8 cellular contexts compared by ENCODE assay signal in genomic region chr1:1729116-1729816, GRCh38. TPM values are rescaled to one million over a fixed set of nuclear protein-coding genes. Genes with fewer than 3 reads are reported as not detected.
DNase-seq lines count a peak whose midpoint lies in the region; ATAC-seq and TF ChIP-seq lines count a peak whose summit lies in the region.
"Not testable (repeated sequence)": the region's sequence is repeated elsewhere in the genome, so short reads cannot be mapped to it uniquely, and the experiment has no call there.

No MANE protein-coding gene starts in this region.

- H3K36me3 ChIP-seq in ACC112 (ENCODE audit: insufficient read depth, low read length); fibroblast of lung (ENCODE audit: control insufficient read depth, insufficient read depth, low read length): not testable (repeated sequence)
- peaks cover 0 to 31% (median 3%) of the 10 kb centered on the region in 3 experiments for H3K36me3 ChIP-seq in naive thymus-derived CD4-positive, alpha-beta T cell (ENCODE audit: control insufficient read depth in 2 of 3, insufficient read depth in 3 of 3, low read length in 3 of 3)

- H3K79me2 ChIP-seq in ACC112 (ENCODE audit: control insufficient read depth, insufficient read depth, low read length, unreplicated experiment); fibroblast of lung (ENCODE audit: control insufficient read depth, insufficient read depth, low read length): not testable (repeated sequence)

- H3K27ac ChIP-seq in ACC112 (ENCODE audit: low read depth, low read length) (peak overlapping the region; percentile 95), fibroblast of lung (ENCODE audit: insufficient read depth, low read length) (peak overlapping the region; percentile 72)
- H3K27ac ChIP-seq in naive thymus-derived CD4-positive, alpha-beta T cell (ENCODE audit: low read depth, low read length) = peak overlapping the region; percentile 48

- peaks cover 23% of the 10 kb centered on the region for H3K36me3 Mint-ChIP-seq in T-helper 1 cell treated with Interleukin-12 subunit alpha and Interleukin-12 subunit beta and Interleukin-4 antibody, amounts not matched to agents 30 μg/mL and 1 μg/mL, for 36 hours (ENCODE audit: low read depth)
- H3K36me3 Mint-ChIP-seq in activated naive CD8-positive, alpha-beta T cell treated with anti-CD3 and anti-CD28 coated beads, Interleukin-2, amount 10 ng/mL, durations not matched to agents 7 days and 5 days = not testable (repeated sequence)
- H3K36me3 Mint-ChIP-seq in naive thymus-derived CD4-positive, alpha-beta T cell = peaks cover 0 to 17% (median 7%) of the 10 kb centered on the region in 5 donors
- H3K36me3 Mint-ChIP-seq in stimulated activated effector memory CD8-positive, alpha-beta T cell treated with anti-CD3 and anti-CD28 coated beads, Interleukin-12 subunit alpha, Interleukin-12 subunit beta, amount 100 ng/mL, for 72 hours = peaks cover 38% of the 10 kb centered on the region

- not testable (repeated sequence) for H2AFZ ChIP-seq in ACC112 (ENCODE audit: low read length, unreplicated experiment); fibroblast of lung (ENCODE audit: low read length)

- not testable (repeated sequence) for H3K9ac ChIP-seq in fibroblast of lung (ENCODE audit: insufficient read depth, low read length)

- not testable (repeated sequence) for TF ChIP-seq CTCF in HFF-Myc (IDR thresholded peaks at IDR 0.05; ENCODE audit: low read depth, low read length, missing control alignments); fibroblast of lung (conservative IDR thresholded peaks at IDR 0.05 in 1 of 2, IDR thresholded peaks at IDR 0.05 in 1 of 2; ENCODE audit: low read depth in 1 of 2, low read length in 2 of 2)

- H3K27me3 ChIP-seq in ACC112 (ENCODE audit: insufficient read depth, low read length); fibroblast of lung (ENCODE audit: control insufficient read depth, insufficient read depth, low read length); naive thymus-derived CD4-positive, alpha-beta T cell (ENCODE audit: control insufficient read depth in 2 of 2, insufficient read depth in 2 of 2, low read length in 2 of 2): not testable (repeated sequence)

- intact Hi-C loops in naive thymus-derived CD4-positive, alpha-beta T cell (cut with micrococcal nuclease) = not testable (repeated sequence)

- CTCF ChIA-PET in naive thymus-derived CD4-positive, alpha-beta T cell (lab: Charles Lee) = not testable (repeated sequence)

- not testable (repeated sequence) for H3K4me3 ChIP-seq in ACC112 (ENCODE audit: low read depth, low read length); fibroblast of lung (replicated peaks in 1 of 4; ENCODE audit: control extremely low read depth in 1 of 4, insufficient read depth in 1 of 4, low read depth in 3 of 4, low read length in 4 of 4); naive thymus-derived CD4-positive, alpha-beta T cell (ENCODE audit: low read length)
- 0 out of 2 replicates have a peak overlapping the region, but pooled peaks have one; percentile 0 for H3K4me3 ChIP-seq in HFF-Myc (replicated peaks; ENCODE audit: low read depth, low read length)

- POLR2A ChIA-PET in activated naive CD8-positive, alpha-beta T cell treated with anti-CD3 and anti-CD28 coated beads, Interleukin-2, amount 10 ng/mL, durations not matched to agents 7 days and 5 days (lab: Charles Lee); naive thymus-derived CD4-positive, alpha-beta T cell (lab: Charles Lee): not testable (repeated sequence)

- not testable (repeated sequence) for H4K20me1 ChIP-seq in fibroblast of lung (ENCODE audit: control insufficient read depth, extremely low read depth, insufficient read depth, low read length)

- H3K27ac Mint-ChIP-seq in T-helper 1 cell treated with Interleukin-12 subunit alpha and Interleukin-12 subunit beta and Interleukin-4 antibody, amounts not matched to agents 30 μg/mL and 1 μg/mL, for 36 hours = peak overlapping the region; percentile 99
- H3K27ac Mint-ChIP-seq in activated naive CD8-positive, alpha-beta T cell treated with anti-CD3 and anti-CD28 coated beads, Interleukin-2, amount 10 ng/mL, durations not matched to agents 7 days and 5 days = peak overlapping the region; percentile 79
- H3K27ac Mint-ChIP-seq in naive thymus-derived CD4-positive, alpha-beta T cell = peak overlapping the region in 8 of 9 donors; percentile 56 to 99 (median 80)
- H3K27ac Mint-ChIP-seq in stimulated activated effector memory CD8-positive, alpha-beta T cell treated with anti-CD3 and anti-CD28 coated beads, Interleukin-12 subunit alpha, Interleukin-12 subunit beta, amount 100 ng/mL, for 72 hours = peak overlapping the region; percentile 90

- not testable (repeated sequence) for H3K9me3 Mint-ChIP-seq in T-helper 1 cell treated with Interleukin-12 subunit alpha and Interleukin-12 subunit beta and Interleukin-4 antibody, amounts not matched to agents 30 μg/mL and 1 μg/mL, for 36 hours; activated naive CD8-positive, alpha-beta T cell treated with anti-CD3 and anti-CD28 coated beads, Interleukin-2, amount 10 ng/mL, durations not matched to agents 7 days and 5 days; naive thymus-derived CD4-positive, alpha-beta T cell; stimulated activated effector memory CD8-positive, alpha-beta T cell treated with anti-CD3 and anti-CD28 coated beads, Interleukin-12 subunit alpha, Interleukin-12 subunit beta, amount 100 ng/mL, for 72 hours

- not testable (repeated sequence) for H3K4me2 ChIP-seq in fibroblast of lung (ENCODE audit: extremely low read depth, insufficient read depth, low read length)

- not testable (repeated sequence) for ATAC-seq in activated naive CD8-positive, alpha-beta T cell treated with anti-CD3 and anti-CD28 coated beads, Interleukin-2, amount 10 ng/mL, durations not matched to agents 7 days and 5 days (ENCODE audit: low read depth); naive thymus-derived CD4-positive, alpha-beta T cell; stimulated activated effector memory CD8-positive, alpha-beta T cell treated with anti-CD3 and anti-CD28 coated beads, Interleukin-12 subunit alpha, Interleukin-12 subunit beta, amount 100 ng/mL, for 72 hours

- H3K27me3 Mint-ChIP-seq in T-helper 1 cell treated with Interleukin-12 subunit alpha and Interleukin-12 subunit beta and Interleukin-4 antibody, amounts not matched to agents 30 μg/mL and 1 μg/mL, for 36 hours (ENCODE audit: low read depth); activated naive CD8-positive, alpha-beta T cell treated with anti-CD3 and anti-CD28 coated beads, Interleukin-2, amount 10 ng/mL, durations not matched to agents 7 days and 5 days; naive thymus-derived CD4-positive, alpha-beta T cell: not testable (repeated sequence)

- peaks cover 20% of the 10 kb centered on the region for H3K4me1 Mint-ChIP-seq in T-helper 1 cell treated with Interleukin-12 subunit alpha and Interleukin-12 subunit beta and Interleukin-4 antibody, amounts not matched to agents 30 μg/mL and 1 μg/mL, for 36 hours (ENCODE audit: low read depth)
- H3K4me1 Mint-ChIP-seq in activated naive CD8-positive, alpha-beta T cell treated with anti-CD3 and anti-CD28 coated beads, Interleukin-2, amount 10 ng/mL, durations not matched to agents 7 days and 5 days; stimulated activated effector memory CD8-positive, alpha-beta T cell treated with anti-CD3 and anti-CD28 coated beads, Interleukin-12 subunit alpha, Interleukin-12 subunit beta, amount 100 ng/mL, for 72 hours: not testable (repeated sequence)
- H3K4me1 Mint-ChIP-seq in naive thymus-derived CD4-positive, alpha-beta T cell = peaks cover 0 to 26% (median 15%) of the 10 kb centered on the region in 7 donors

- peak overlapping the region; percentile 77 for H3K4me3 Mint-ChIP-seq in T-helper 1 cell treated with Interleukin-12 subunit alpha and Interleukin-12 subunit beta and Interleukin-4 antibody, amounts not matched to agents 30 μg/mL and 1 μg/mL, for 36 hours
- not testable (repeated sequence) for H3K4me3 Mint-ChIP-seq in activated naive CD8-positive, alpha-beta T cell treated with anti-CD3 and anti-CD28 coated beads, Interleukin-2, amount 10 ng/mL, durations not matched to agents 7 days and 5 days
- H3K4me3 Mint-ChIP-seq in naive thymus-derived CD4-positive, alpha-beta T cell = peak overlapping the region in 3 of 10 donors; percentile 29 to 85 (median 53)
- H3K4me3 Mint-ChIP-seq in stimulated activated effector memory CD8-positive, alpha-beta T cell treated with anti-CD3 and anti-CD28 coated beads, Interleukin-12 subunit alpha, Interleukin-12 subunit beta, amount 100 ng/mL, for 72 hours = peak overlapping the region; percentile 18

- peaks cover 13% of the 10 kb centered on the region for H3K4me1 ChIP-seq in ACC112 (ENCODE audit: control insufficient read depth, insufficient read depth, low read length, unreplicated experiment)
- not testable (repeated sequence) for H3K4me1 ChIP-seq in fibroblast of lung (ENCODE audit: control insufficient read depth, extremely low read depth, insufficient read depth, low read length); naive thymus-derived CD4-positive, alpha-beta T cell (ENCODE audit: control insufficient read depth in 2 of 2, insufficient read depth in 2 of 2, low read length in 2 of 2)

- H3K9me3 ChIP-seq in fibroblast of lung (ENCODE audit: control insufficient read depth, insufficient read depth, low read depth, low read length); naive thymus-derived CD4-positive, alpha-beta T cell (ENCODE audit: control insufficient read depth in 2 of 3, low read length in 3 of 3): not testable (repeated sequence)

- not testable (repeated sequence) for DNase-seq in HFF-Myc (ENCODE audit: extremely low read depth, low read depth); activated naive CD8-positive, alpha-beta T cell treated with anti-CD3 and anti-CD28 coated beads, Interleukin-2, amount 10 ng/mL, durations not matched to agents 7 days and 5 days; fibroblast of lung (ENCODE audit: low read depth in 2 of 2); naive thymus-derived CD4-positive, alpha-beta T cell; stimulated activated effector memory CD8-positive, alpha-beta T cell treated with anti-CD3 and anti-CD28 coated beads, Interleukin-12 subunit alpha, Interleukin-12 subunit beta, amount 100 ng/mL, for 72 hours (ENCODE audit: low spot score in 2 of 2)
- peak; percentile 50 for DNase-seq in activated CD8-positive, alpha-beta memory T cell treated with anti-CD3 and anti-CD28 coated beads for 24 hours

RNA-seq across cellular contexts. Expression of gene CDK11A, which starts 5.1 kb away (rescaled TPM):
- total RNA-seq in activated naive CD8-positive, alpha-beta T cell treated with anti-CD3 and anti-CD28 coated beads, Interleukin-2, amount 10 ng/mL, durations not matched to agents 7 days and 5 days = 100 to 1,000 TPM; 104 to 106 TPM
- total RNA-seq in fibroblast of lung = 10.5 and 14.2 TPM in 2 replicates
- polyA plus RNA-seq in fibroblast of lung = 2.8 and 3.0 TPM in 2 replicates
- polyA plus RNA-seq in fibroblast of lung (2012) = 16.1 and 22.0 TPM in 2 replicates
- 4.0 and 12.4 TPM in 2 replicates for polyA minus RNA-seq in fibroblast of lung (ENCODE audit: low replicate concordance)
- 100 to 1,000 TPM in 4 of 5 experiments, 10 to 100 TPM in 1; 91.5 to 218 (median 157) TPM for total RNA-seq in naive thymus-derived CD4-positive, alpha-beta T cell
- polyA plus RNA-seq in naive thymus-derived CD4-positive, alpha-beta T cell = 10 to 100 TPM in 1 of 2 donors, 1 to 10 TPM in 1; 9.8 to 17.2 TPM

RNA-seq across cellular contexts. Expression of gene SLC35E2B, which starts 36.7 kb away (rescaled TPM):
- 10 to 100 TPM; 75.3 to 77.0 TPM for total RNA-seq in activated naive CD8-positive, alpha-beta T cell treated with anti-CD3 and anti-CD28 coated beads, Interleukin-2, amount 10 ng/mL, durations not matched to agents 7 days and 5 days
- 37.2 and 55.8 TPM in 2 replicates for total RNA-seq in fibroblast of lung
- polyA plus RNA-seq in fibroblast of lung = 17.5 and 25.5 TPM in 2 replicates
- 21.2 and 29.2 TPM in 2 replicates for polyA plus RNA-seq in fibroblast of lung (2012)
- 45.3 and 64.6 TPM in 2 replicates for polyA minus RNA-seq in fibroblast of lung (ENCODE audit: low replicate concordance)
- total RNA-seq in naive thymus-derived CD4-positive, alpha-beta T cell = 100 to 1,000 TPM in 2 of 5 experiments, 10 to 100 TPM in 3; 69.9 to 138 (median 76.7) TPM
- 10 to 100 TPM; 45.4 to 66.3 TPM for polyA plus RNA-seq in naive thymus-derived CD4-positive, alpha-beta T cell

RNA-seq across cellular contexts. Expression of gene NADK, which starts 49.0 kb away (rescaled TPM):
- total RNA-seq in activated naive CD8-positive, alpha-beta T cell treated with anti-CD3 and anti-CD28 coated beads, Interleukin-2, amount 10 ng/mL, durations not matched to agents 7 days and 5 days = 10 to 100 TPM; 69.7 to 74.3 TPM
- 25.7 and 35.0 TPM in 2 replicates for total RNA-seq in fibroblast of lung
- 32.7 and 40.2 TPM in 2 replicates for polyA plus RNA-seq in fibroblast of lung
- 26.4 and 37.7 TPM in 2 replicates for polyA plus RNA-seq in fibroblast of lung (2012)
- polyA minus RNA-seq in fibroblast of lung (ENCODE audit: low replicate concordance) = 35.5 and 71.6 TPM in 2 replicates
- 100 to 1,000 TPM in 1 of 5 experiments, 10 to 100 TPM in 4; 45.2 to 115 (median 50.3) TPM for total RNA-seq in naive thymus-derived CD4-positive, alpha-beta T cell
- 10 to 100 TPM; 14.7 to 24.0 TPM for polyA plus RNA-seq in naive thymus-derived CD4-positive, alpha-beta T cell
